In genomic region chr18:75305984-75306383, GRCh38 we compare ENCODE assay signal across 6 cellular contexts.
"Had no signal": no experiment of that assay in that cellular context is flagged by ENCODE, and none has a peak within 500 bp of the region (broad histone marks: within the 10 kb centered on the region; RNA-seq: fewer than 3 reads in every experiment).

No MANE protein-coding gene starts in this region.

- DNase-seq: H9, HCEC 1CT had no signal

- ATAC-seq: GM23338 had no signal

- FAIRE-seq: H1, H54, HTR-8/SVneo had no signal

- H3K4me3 ChIP-seq: GM23338 had no signal

- H3K4me2 ChIP-seq: GM23338 had no signal
